9 cellular contexts compared by ENCODE assay signal in the genomic region with DNA sequence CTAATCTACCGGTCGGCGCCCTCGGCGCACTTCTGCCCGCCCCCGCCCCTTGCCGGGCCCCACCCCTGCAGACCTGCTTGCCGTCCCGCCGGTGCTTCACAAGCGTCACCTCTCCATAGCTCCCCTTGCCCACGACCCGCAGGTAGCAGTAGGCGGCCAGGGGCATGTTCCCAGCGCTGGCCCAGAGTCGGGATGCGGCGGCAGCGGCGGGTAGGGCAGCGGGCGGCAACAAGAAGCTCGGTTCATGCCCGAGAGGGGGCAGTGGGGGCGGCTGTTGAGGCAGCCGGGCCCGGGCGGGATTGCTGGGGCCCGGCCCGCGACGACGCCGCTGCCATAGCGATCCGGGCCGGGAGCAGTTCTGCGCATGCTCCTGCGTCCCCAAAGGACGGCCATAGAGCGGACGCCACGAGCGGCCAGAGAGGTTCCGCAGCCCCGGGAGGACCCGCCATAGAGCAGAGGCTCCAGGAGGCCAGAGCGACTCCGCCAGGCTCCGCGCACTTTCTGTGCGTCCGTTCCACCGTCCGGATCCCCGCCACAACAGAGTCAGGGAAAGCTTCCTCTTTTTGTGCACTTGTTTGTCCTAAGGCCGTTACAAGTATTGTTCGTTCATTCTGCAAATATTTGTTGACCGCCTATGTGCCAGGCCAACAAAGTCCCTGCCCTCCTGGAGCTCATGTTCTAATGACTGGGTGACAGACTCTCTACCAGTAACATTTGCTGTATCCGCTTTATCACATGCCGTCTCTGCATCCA. TPM values are rescaled to one million over a fixed set of nuclear protein-coding genes. Genes with fewer than 3 reads are reported as not detected.
DNase-seq lines count a peak whose midpoint lies in the region; ATAC-seq, FAIRE-seq and TF ChIP-seq lines count a peak whose summit lies in the region.
"Had no signal": no experiment of that assay in that cellular context is flagged by ENCODE, and none has a peak within 500 bp of the region (broad histone marks: within the 10 kb centered on the region; RNA-seq: fewer than 3 reads in every experiment).

TSS of gene NEK4 (minus strand) at position 360 of the 753 bp plus-strand sequence. CDS start at position 166, 194 bp downstream.

- H3K9me3 Mint-ChIP-seq in activated CD4-positive, alpha-beta T cell treated with anti-CD3 and anti-CD28 coated beads for 36 hours (ENCODE audit: low read depth), result no peaks in the 10 kb centered on the region

- no peaks in the 10 kb centered on the region for H3K27me3 Mint-ChIP-seq in activated CD4-positive, alpha-beta T cell treated with anti-CD3 and anti-CD28 coated beads for 36 hours

- no peaks in the 10 kb centered on the region for H3K36me3 ChIP-seq in BJ (ENCODE audit: control insufficient read depth, insufficient read depth, low read length)

- POLR2A ChIA-PET in BJ (lab: Charles Lee), result no interaction called here
- POLR2A ChIA-PET in activated CD4-positive, alpha-beta T cell treated with anti-CD3 and anti-CD28 coated beads for 36 hours (lab: Charles Lee), result no interaction called here

- H3K27ac Mint-ChIP-seq in activated CD4-positive, alpha-beta T cell treated with anti-CD3 and anti-CD28 coated beads for 36 hours, result peak within 1 kb of the TSS; percentile 94

- H3K4me3 Mint-ChIP-seq in activated CD4-positive, alpha-beta T cell treated with anti-CD3 and anti-CD28 coated beads for 36 hours, result peak within 1 kb of the TSS; percentile 81

- peaks cover 6% of the 10 kb centered on the region for H3K36me3 Mint-ChIP-seq in activated CD4-positive, alpha-beta T cell treated with anti-CD3 and anti-CD28 coated beads for 36 hours (ENCODE audit: low read depth)

- no peaks in the 10 kb centered on the region for H3K27me3 ChIP-seq in BJ (ENCODE audit: control insufficient read depth, insufficient read depth, low read length)

- peak; percentile 95 for ATAC-seq in HG03442 (IDR thresholded peaks at IDR 0.05; ENCODE audit: unreplicated experiment)
- ATAC-seq in activated CD4-positive, alpha-beta T cell treated with anti-CD3 and anti-CD28 coated beads for 36 hours, result peak; percentile 98

- CTCF ChIA-PET in BJ (lab: Yijun Ruan, JAX), result interaction anchor here (1.5 kb wide), 3 partner anchors 13 to 80 kb away, joined by 4 to 5 read pairs (median 4); no protein-coding TSS in a partner anchor
- CTCF ChIA-PET in activated CD4-positive, alpha-beta T cell treated with anti-CD3 and anti-CD28 coated beads for 36 hours (lab: Charles Lee), result interaction anchor here (0.6 to 1.3 kb wide), 8 partner anchors 9 to 446 kb away, joined by 3 to 4 read pairs (median 3); partner anchors contain the start of gene TNNC1

- peak within 1 kb of the TSS; percentile 66 for H3K4me3 ChIP-seq in BJ (ENCODE audit: low read depth, low read length)
- H3K4me3 ChIP-seq in choroid plexus epithelial cell (ENCODE audit: low read depth, low read length), result peak within 1 kb of the TSS; percentile 96

- peak; percentile 88 for FAIRE-seq in GM19239 (lab: Jason Lieb, UNC)
- FAIRE-seq: islet of Langerhans had no signal

- peaks cover 15% of the 10 kb centered on the region for H3K4me1 Mint-ChIP-seq in activated CD4-positive, alpha-beta T cell treated with anti-CD3 and anti-CD28 coated beads for 36 hours

- intact Hi-C loops in activated CD4-positive, alpha-beta T cell treated with anti-CD3 and anti-CD28 coated beads for 36 hours (cut with DNase I, micrococcal nuclease), result loop anchor here (1.0 to 2.0 kb wide), 4 partner anchors 64 to 274 kb away; partner anchors contain the start of genes GLT8D1 (in 1 of the 2), SPCS1 (in 1 of the 2) and STIMATE (in 1 of the 2)

- no peak for TF ChIP-seq CTCF in BJ (IDR thresholded peaks at IDR 0.05; ENCODE audit: insufficient read depth, low read depth, low read length)
- TF ChIP-seq CTCF in choroid plexus epithelial cell (conservative IDR thresholded peaks at IDR 0.05; ENCODE audit: low read depth, low read length), result no peak

- DNase-seq in BJ (ENCODE audit: low read depth), result peak; percentile 43
- DNase-seq in GM19239 (ENCODE audit: insufficient read length, low spot score), result peak; percentile 93
- peak; percentile 83 to 90 for DNase-seq in NCI-H524 (lab: John Stamatoyannopoulos, UW)
- peak; percentile 93 for DNase-seq in activated CD4-positive, alpha-beta T cell treated with anti-CD3 and anti-CD28 coated beads for 36 hours
- DNase-seq in choroid plexus epithelial cell (ENCODE audit: low read depth), result peak; percentile 89
- DNase-seq in kidney tubule cell (ENCODE audit: low spot score), result peak; percentile 93
- DNase-seq in stimulated activated CD4-positive, alpha-beta T cell treated with anti-CD3 and anti-CD28 coated beads, Interleukin-1b, Interleukin-23, amount 100 ng/mL, for 1 hour (ENCODE audit: low read depth in 2 of 2), result peak; percentile 58 to 69

RNA-seq across cellular contexts. Expression of gene NEK4, which starts in this region (rescaled TPM):
- polyA plus RNA-seq in BJ (2011; rRNA removed), result 10.0 and 14.5 TPM in 2 replicates
- 8.9 and 10.0 TPM in 2 replicates for polyA minus RNA-seq in BJ (2011; rRNA and poly(A)+ RNA removed)
- 10 to 100 TPM; 19.1 to 21.4 TPM for total RNA-seq in activated CD4-positive, alpha-beta T cell treated with anti-CD3 and anti-CD28 coated beads for 36 hours

Comparison
In these comparisons a context has a peak if more than half of its experiments do, and no peak if none do; other contexts are left out.
1. Peak in every context shown above with its lines: DNase-seq, ATAC-seq and H3K4me3 ChIP-seq.
2. DNase-seq: peak in every context shown above with its lines; median percentile 93 in GM19239; 93 in activated CD4-positive, alpha-beta T cell treated with anti-CD3 and anti-CD28 coated beads for 36 hours; 93 in kidney tubule cell; 89 in choroid plexus epithelial cell; 86 in NCI-H524; 64 in stimulated activated CD4-positive, alpha-beta T cell treated with anti-CD3 and anti-CD28 coated beads, Interleukin-1b, Interleukin-23, amount 100 ng/mL, for 1 hour; 43 in BJ.